Comparison of ENCODE assay signal across 1 cellular context in the genomic region with DNA sequence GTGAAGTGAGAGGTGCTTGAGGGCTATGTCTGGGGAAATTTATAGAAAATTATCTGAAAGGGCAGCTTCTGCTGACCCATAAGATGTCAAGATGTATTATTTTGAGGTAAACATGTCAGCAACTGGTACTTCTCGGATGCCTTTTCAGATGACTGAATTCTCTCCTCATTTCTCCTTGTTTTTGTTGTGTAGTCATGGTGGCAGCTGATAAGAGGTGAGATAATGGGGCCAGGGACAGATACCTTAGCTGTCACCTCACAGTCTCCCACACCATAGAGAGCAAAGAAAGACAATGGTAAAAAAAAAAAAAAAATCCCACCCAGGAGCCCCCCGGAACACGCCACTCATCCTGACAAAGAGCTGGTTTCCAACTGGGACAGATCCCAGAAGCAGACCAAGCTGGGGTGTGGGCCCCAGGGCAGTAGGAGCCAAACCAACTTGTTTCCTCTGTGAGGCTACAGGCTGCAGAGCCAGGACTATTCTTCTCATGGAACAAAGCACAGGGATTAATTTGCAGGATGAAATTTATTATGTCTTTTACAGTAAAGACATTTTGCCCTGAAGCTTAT.
TF ChIP-seq lines count a peak whose summit lies in the region.

No MANE protein-coding gene starts in this region.

TF ChIP-seq in WTC11, 78 proteins besides CTCF, POLR2A, EP300 and RAD21 (continued from another document):
- TF ChIP-seq ATF6 (CRISPR knock-in tag; IDR thresholded peaks at IDR 0.05), result no peak
- TF ChIP-seq, protein P1, sequence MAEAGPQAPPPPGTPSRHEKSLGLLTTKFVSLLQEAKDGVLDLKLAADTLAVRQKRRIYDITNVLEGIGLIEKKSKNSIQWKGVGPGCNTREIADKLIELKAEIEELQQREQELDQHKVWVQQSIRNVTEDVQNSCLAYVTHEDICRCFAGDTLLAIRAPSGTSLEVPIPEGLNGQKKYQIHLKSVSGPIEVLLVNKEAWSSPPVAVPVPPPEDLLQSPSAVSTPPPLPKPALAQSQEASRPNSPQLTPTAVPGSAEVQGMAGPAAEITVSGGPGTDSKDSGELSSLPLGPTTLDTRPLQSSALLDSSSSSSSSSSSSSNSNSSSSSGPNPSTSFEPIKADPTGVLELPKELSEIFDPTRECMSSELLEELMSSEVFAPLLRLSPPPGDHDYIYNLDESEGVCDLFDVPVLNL (CRISPR knock-in tag; IDR thresholded peaks at IDR 0.05; ENCODE audit: borderline replicate concordance, low read depth), result no peak
TF ChIP-seq in WTC11: peak in this region for 0.
